35 cellular contexts compared by ENCODE assay signal in genomic region chr6:64948261-64948660, GRCh38.
"Had no signal": no experiment of that assay in that cellular context is flagged by ENCODE, and none has a peak within 500 bp of the region (broad histone marks: within the 10 kb centered on the region; RNA-seq: fewer than 3 reads in every experiment).

No MANE protein-coding gene starts in this region.

- ATAC-seq: activated CD8-positive, alpha-beta T cell treated with anti-CD3 and anti-CD28 coated beads for 36 hours; activated T-cell treated with anti-CD3 and anti-CD28 coated beads, Interleukin-2, amount 50 U/mL, for 72 hours; activated T-helper 17 cell treated with anti-CD3 and anti-CD28 coated beads, Interleukin-2, amount 50 U/mL, for 72 hours; Panc1 had no signal

- DNase-seq: activated CD4-positive, alpha-beta T cell treated with anti-CD3 and anti-CD28 coated beads, Interleukin-2, amount 10 ng/mL, durations not matched to agents 24 days and 14 days; activated CD4-positive, alpha-beta T cell treated with anti-CD3 and anti-CD28 coated beads, Interleukin-2, amount 50 U/mL, for 4 hours; activated CD8-positive, alpha-beta T cell treated with anti-CD3 and anti-CD28 coated beads for 36 hours; activated effector memory CD4-positive, alpha-beta T cell treated with anti-CD3 and anti-CD28 coated beads, Interleukin-2, amount 50 U/mL, for 16 hours; activated naive CD4-positive, alpha-beta T cell; activated naive CD4-positive, alpha-beta T cell treated with anti-CD3 and anti-CD28 coated beads, Interleukin-2, amount 50 U/mL, for 16 hours; activated naive CD8-positive, alpha-beta T cell treated with anti-CD3 and anti-CD28 coated beads for 36 hours; activated T-cell treated with anti-CD3 and anti-CD28 coated beads, Interleukin-2, amount 50 U/mL, for 1 hour; activated T-cell treated with anti-CD3 and anti-CD28 coated beads, Interleukin-2, amount 50 U/mL, for 72 hours; amniotic stem cell; aorta; brain microvascular endothelial cell; central memory CD4-positive, alpha-beta T cell; MM.1S; NCI-H1048; NCI-H1105 treated with DMSO at 0.1 percent for 48 hours; NCI-H1436; NCI-H1694; NCI-H1930; NCI-H2081 treated with DMSO at 0.1 percent for 48 hours; NCI-H2171; NCI-H446 treated with DMSO at 0.1 percent for 48 hours; NCI-H524 treated with DMSO at 0.1 percent for 48 hours; RPMI8226; SHP77 treated with DMSO at 0.1 percent for 48 hours; SK-N-SH; SW 1271; T-helper 1 cell; T-helper 2 cell; T-helper 9 cell; WERI-Rb-1 had no signal

- H3K27me3 Mint-ChIP-seq: activated CD4-positive, alpha-beta T cell treated with anti-CD3 and anti-CD28 coated beads, Interleukin-2, amount 10 ng/mL, durations not matched to agents 24 days and 14 days; activated CD8-positive, alpha-beta T cell treated with anti-CD3 and anti-CD28 coated beads for 36 hours; activated naive CD8-positive, alpha-beta T cell treated with anti-CD3 and anti-CD28 coated beads for 36 hours; activated T-helper 17 cell treated with anti-CD3 and anti-CD28 coated beads, Interleukin-2, amount 50 U/mL, for 72 hours had no signal

- H3K4me3 Mint-ChIP-seq: activated CD4-positive, alpha-beta T cell treated with anti-CD3 and anti-CD28 coated beads, Interleukin-2, amount 10 ng/mL, durations not matched to agents 24 days and 14 days; activated CD8-positive, alpha-beta T cell treated with anti-CD3 and anti-CD28 coated beads for 36 hours; activated naive CD8-positive, alpha-beta T cell treated with anti-CD3 and anti-CD28 coated beads for 36 hours; activated T-cell treated with anti-CD3 and anti-CD28 coated beads, Interleukin-2, amount 50 U/mL, for 72 hours; activated T-helper 17 cell treated with anti-CD3 and anti-CD28 coated beads, Interleukin-2, amount 50 U/mL, for 72 hours had no signal

- H3K4me3 ChIP-seq: SJSA1 had no signal

- H3K36me3 Mint-ChIP-seq: activated naive CD8-positive, alpha-beta T cell treated with anti-CD3 and anti-CD28 coated beads for 36 hours had no signal

- H3K4me1 ChIP-seq: SJSA1 had no signal

- H3K27me3 ChIP-seq: brain microvascular endothelial cell, SJSA1 had no signal

- H3K27ac ChIP-seq: brain microvascular endothelial cell, KMS-11, SJSA1, WERI-Rb-1 had no signal

- H3K27ac Mint-ChIP-seq: activated CD4-positive, alpha-beta T cell treated with anti-CD3 and anti-CD28 coated beads, Interleukin-2, amount 10 ng/mL, durations not matched to agents 24 days and 14 days; activated CD8-positive, alpha-beta T cell treated with anti-CD3 and anti-CD28 coated beads for 36 hours; activated naive CD8-positive, alpha-beta T cell treated with anti-CD3 and anti-CD28 coated beads for 36 hours; activated T-cell treated with anti-CD3 and anti-CD28 coated beads, Interleukin-2, amount 50 U/mL, for 72 hours; activated T-helper 17 cell treated with anti-CD3 and anti-CD28 coated beads, Interleukin-2, amount 50 U/mL, for 72 hours had no signal

- H3K36me3 ChIP-seq: brain microvascular endothelial cell, SJSA1, WERI-Rb-1 had no signal

- H3K9me3 ChIP-seq: SJSA1, SK-N-SH had no signal

- H3K4me1 Mint-ChIP-seq: activated CD4-positive, alpha-beta T cell treated with anti-CD3 and anti-CD28 coated beads, Interleukin-2, amount 10 ng/mL, durations not matched to agents 24 days and 14 days; activated naive CD8-positive, alpha-beta T cell treated with anti-CD3 and anti-CD28 coated beads for 36 hours; activated T-helper 17 cell treated with anti-CD3 and anti-CD28 coated beads, Interleukin-2, amount 50 U/mL, for 72 hours had no signal
